9 cellular contexts compared by ENCODE assay signal in genomic region chr18:74497778-74498177, GRCh38. TPM values are rescaled to one million over a fixed set of nuclear protein-coding genes. Genes with fewer than 3 reads are reported as not detected.
DNase-seq lines count a peak whose midpoint lies in the region; ATAC-seq and TF ChIP-seq lines count a peak whose summit lies in the region.
"Had no signal": no experiment of that assay in that cellular context is flagged by ENCODE, and none has a peak within 500 bp of the region (broad histone marks: within the 10 kb centered on the region; RNA-seq: fewer than 3 reads in every experiment).

No MANE protein-coding gene starts in this region.

- H3K9me3 ChIP-seq in SK-N-SH (no peaks in the 10 kb centered on the region), OCI-LY1 (ENCODE audit: low read length) (no peaks in the 10 kb centered on the region)

- ATAC-seq in SK-N-SH treated with all-trans-retinoic acid at 6 μM for 48 hours = no peak
- ATAC-seq in stimulated activated effector memory CD8-positive, alpha-beta T cell treated with anti-CD3 and anti-CD28 coated beads, Interleukin-12 subunit alpha, Interleukin-12 subunit beta, amount 100 ng/mL, for 72 hours = no peak
- ATAC-seq in GM18511 (IDR thresholded peaks at IDR 0.05; ENCODE audit: unreplicated experiment) = no peak

- peaks cover 8% of the 10 kb centered on the region; the same call in 1 of the 2 replicates for H3K27me3 ChIP-seq in SK-N-SH (ENCODE audit: insufficient read depth)
- no peaks in the 10 kb centered on the region for H3K27me3 ChIP-seq in OCI-LY1 (ENCODE audit: insufficient read depth, low read length)

- H3K9me3 Mint-ChIP-seq in stimulated activated effector memory CD8-positive, alpha-beta T cell treated with anti-CD3 and anti-CD28 coated beads, Interleukin-12 subunit alpha, Interleukin-12 subunit beta, amount 100 ng/mL, for 72 hours = no peaks in the 10 kb centered on the region

- H3K4me1 ChIP-seq in SK-N-SH (ENCODE audit: control insufficient read depth in 1 of 2, insufficient read depth in 2 of 2, low read depth in 1 of 2, low read length in 1 of 2) = peaks cover 0 to 4% of the 10 kb centered on the region in 2 experiments; a peak in 1 of 4 replicates
- peaks cover 50% of the 10 kb centered on the region for H3K4me1 ChIP-seq in OCI-LY1 (ENCODE audit: insufficient read depth, low read length, severe bottlenecking)
- H3K4me1 ChIP-seq: parathyroid adenoma had no signal

- H2AFZ ChIP-seq in SK-N-SH (ENCODE audit: low read depth) (no peak overlapping the region), OCI-LY1 (ENCODE audit: low read length) (no peak overlapping the region)

- POLR2A ChIA-PET in SK-N-SH (lab: Yijun Ruan, JAX) = no interaction called here

- no peak overlapping the region for H3K9ac ChIP-seq in SK-N-SH
- H3K9ac ChIP-seq in OCI-LY1 (ENCODE audit: low read length) = no peak overlapping the region

- peak overlapping the region; percentile 93 for H3K27ac Mint-ChIP-seq in stimulated activated effector memory CD8-positive, alpha-beta T cell treated with anti-CD3 and anti-CD28 coated beads, Interleukin-12 subunit alpha, Interleukin-12 subunit beta, amount 100 ng/mL, for 72 hours

- H3K79me2 ChIP-seq in SK-N-SH (ENCODE audit: insufficient read depth) (peaks cover 30% of the 10 kb centered on the region), OCI-LY1 (ENCODE audit: insufficient read depth, low read length) (peaks cover 6% of the 10 kb centered on the region; the same call in 1 of the 2 replicates)

- H3K27ac ChIP-seq in SK-N-SH (ENCODE audit: low read depth in 2 of 2, low read length in 1 of 2) = no peak overlapping the region
- peak overlapping the region; percentile 95 for H3K27ac ChIP-seq in OCI-LY1 (ENCODE audit: low read depth, low read length, poor library complexity, severe bottlenecking)
- peak overlapping the region; percentile 88 for H3K27ac ChIP-seq in epithelial cell of prostate

- H3K9me2 ChIP-seq in SK-N-SH (no peaks in the 10 kb centered on the region), OCI-LY1 (ENCODE audit: low read depth, low read length) (no peaks in the 10 kb centered on the region)

- H3K4me3 ChIP-seq in SK-N-SH (ENCODE audit: low read depth in 2 of 2, low read length in 1 of 2) = no peak overlapping the region
- peak overlapping the region; percentile 87 for H3K4me3 ChIP-seq in OCI-LY1 (ENCODE audit: low read depth, low read length, poor library complexity, severe bottlenecking)

- 91% methylated on average over 3 of the region's 3 CpGs for WGBS in SK-N-SH (ENCODE audit: low lambda C conversion rate)

- peaks cover 38% of the 10 kb centered on the region for H3K4me1 Mint-ChIP-seq in stimulated activated effector memory CD8-positive, alpha-beta T cell treated with anti-CD3 and anti-CD28 coated beads, Interleukin-12 subunit alpha, Interleukin-12 subunit beta, amount 100 ng/mL, for 72 hours

- H3K36me3 ChIP-seq in SK-N-SH (replicated peaks in 1 of 2; ENCODE audit: control insufficient read depth in 1 of 2, insufficient read depth in 2 of 2, low read length in 1 of 2) (peaks cover 20 to 23% of the 10 kb centered on the region in 2 experiments), OCI-LY1 (ENCODE audit: insufficient read depth, low read length) (peaks cover 19% of the 10 kb centered on the region; the same call in 1 of the 2 replicates)

- H4K20me1 ChIP-seq in SK-N-SH (ENCODE audit: insufficient read depth) = no peaks in the 10 kb centered on the region
- no peaks in the 10 kb centered on the region for H4K20me1 ChIP-seq in OCI-LY1 (ENCODE audit: insufficient read depth, low read length)

- CTCF ChIA-PET in SK-N-SH (lab: Yijun Ruan, JAX) = interaction anchor here (1.6 to 1.7 kb wide), 2 partner anchors 54 to 144 kb away, joined by 4 to 6 read pairs; no protein-coding TSS in a partner anchor

- no peak for TF ChIP-seq EP300 in SK-N-SH (IDR thresholded peaks at IDR 0.05; ENCODE audit: borderline replicate concordance in 1 of 2, low read depth in 1 of 2, low read length in 1 of 2)

- DNase-seq in SK-N-SH (no peak), epithelial cell of prostate (ENCODE audit: low read depth, low spot score) (no peak), DMS79 (lab: John Stamatoyannopoulos, UW) (no peak), NCI-H1694 treated with DMSO at 0.1 percent for 48 hours (lab: John Stamatoyannopoulos, UW) (no peak)
- no peak for DNase-seq in stimulated activated effector memory CD8-positive, alpha-beta T cell treated with anti-CD3 and anti-CD28 coated beads, Interleukin-12 subunit alpha, Interleukin-12 subunit beta, amount 100 ng/mL, for 72 hours (ENCODE audit: low spot score in 2 of 2)

- H3F3A ChIP-seq in SK-N-SH (replicated peaks; ENCODE audit: insufficient read depth) (no peaks in the 10 kb centered on the region), OCI-LY1 (ENCODE audit: insufficient read depth, low read length) (0 out of 2 replicates have a peak, but pooled peaks cover 10% of the 10 kb centered on the region)

- no peak for TF ChIP-seq CTCF in SK-N-SH (IDR thresholded peaks at IDR 0.05)
- TF ChIP-seq CTCF in OCI-LY1 (IDR thresholded peaks at IDR 0.05; ENCODE audit: low read length) = no peak

- no peak for TF ChIP-seq RAD21 in SK-N-SH (IDR thresholded peaks at IDR 0.05; ENCODE audit: low read length)

- H3K4me2 ChIP-seq in SK-N-SH (peak overlapping the region; percentile 84; the same call in 1 of the 2 replicates), OCI-LY1 (ENCODE audit: low read length) (peak overlapping the region; percentile 87)

- H3K36me3 Mint-ChIP-seq in stimulated activated effector memory CD8-positive, alpha-beta T cell treated with anti-CD3 and anti-CD28 coated beads, Interleukin-12 subunit alpha, Interleukin-12 subunit beta, amount 100 ng/mL, for 72 hours = peaks cover 47% of the 10 kb centered on the region

- H3K4me3 Mint-ChIP-seq in stimulated activated effector memory CD8-positive, alpha-beta T cell treated with anti-CD3 and anti-CD28 coated beads, Interleukin-12 subunit alpha, Interleukin-12 subunit beta, amount 100 ng/mL, for 72 hours = peak overlapping the region; percentile 89

TF ChIP-seq in SK-N-SH, 30 proteins besides CTCF, POLR2A, EP300 and RAD21:
- no peak for TF ChIP-seq ELF1 (IDR thresholded peaks at IDR 0.05)
TF ChIP-seq in SK-N-SH: peak in this region for 0.

TF ChIP-seq in SK-N-SH treated with all-trans-retinoic acid at 6 μM for 48 hours, 23 proteins besides CTCF, POLR2A, EP300 and RAD21:
- TF ChIP-seq ESRRG (CRISPR knock-in tag; IDR thresholded peaks at IDR 0.05) (no peak), ZNF8 (CRISPR knock-in tag; IDR thresholded peaks at IDR 0.05) (no peak), SNAI2 (CRISPR knock-in tag; IDR thresholded peaks at IDR 0.05) (no peak), OSR1 (CRISPR knock-in tag; IDR thresholded peaks at IDR 0.05) (no peak), ZC3H10 (CRISPR knock-in tag; IDR thresholded peaks at IDR 0.05) (no peak), TCF4 (CRISPR knock-in tag; IDR thresholded peaks at IDR 0.05; ENCODE audit: borderline replicate concordance) (no peak), GLIS3 (CRISPR knock-in tag; IDR thresholded peaks at IDR 0.05) (no peak), ZNF565 (CRISPR knock-in tag; conservative IDR thresholded peaks at IDR 0.05; ENCODE audit: low read depth) (no peak), ISL1 (CRISPR knock-in tag; IDR thresholded peaks at IDR 0.05) (no peak), ARNTL (CRISPR knock-in tag; IDR thresholded peaks at IDR 0.05; ENCODE audit: borderline replicate concordance, low read depth) (no peak), ZFP3 (CRISPR knock-in tag; IDR thresholded peaks at IDR 0.05) (no peak), TOX (CRISPR knock-in tag; IDR thresholded peaks at IDR 0.05; ENCODE audit: borderline replicate concordance) (no peak), PPARA (CRISPR knock-in tag; IDR thresholded peaks at IDR 0.05; ENCODE audit: borderline replicate concordance) (no peak)
- TF ChIP-seq, protein P1, sequence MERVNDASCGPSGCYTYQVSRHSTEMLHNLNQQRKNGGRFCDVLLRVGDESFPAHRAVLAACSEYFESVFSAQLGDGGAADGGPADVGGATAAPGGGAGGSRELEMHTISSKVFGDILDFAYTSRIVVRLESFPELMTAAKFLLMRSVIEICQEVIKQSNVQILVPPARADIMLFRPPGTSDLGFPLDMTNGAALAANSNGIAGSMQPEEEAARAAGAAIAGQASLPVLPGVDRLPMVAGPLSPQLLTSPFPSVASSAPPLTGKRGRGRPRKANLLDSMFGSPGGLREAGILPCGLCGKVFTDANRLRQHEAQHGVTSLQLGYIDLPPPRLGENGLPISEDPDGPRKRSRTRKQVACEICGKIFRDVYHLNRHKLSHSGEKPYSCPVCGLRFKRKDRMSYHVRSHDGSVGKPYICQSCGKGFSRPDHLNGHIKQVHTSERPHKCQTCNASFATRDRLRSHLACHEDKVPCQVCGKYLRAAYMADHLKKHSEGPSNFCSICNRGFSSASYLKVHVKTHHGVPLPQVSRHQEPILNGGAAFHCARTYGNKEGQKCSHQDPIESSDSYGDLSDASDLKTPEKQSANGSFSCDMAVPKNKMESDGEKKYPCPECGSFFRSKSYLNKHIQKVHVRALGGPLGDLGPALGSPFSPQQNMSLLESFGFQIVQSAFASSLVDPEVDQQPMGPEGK (CRISPR knock-in tag; IDR thresholded peaks at IDR 0.05; ENCODE audit: borderline replicate concordance) = no peak
- TF ChIP-seq, protein P2, sequence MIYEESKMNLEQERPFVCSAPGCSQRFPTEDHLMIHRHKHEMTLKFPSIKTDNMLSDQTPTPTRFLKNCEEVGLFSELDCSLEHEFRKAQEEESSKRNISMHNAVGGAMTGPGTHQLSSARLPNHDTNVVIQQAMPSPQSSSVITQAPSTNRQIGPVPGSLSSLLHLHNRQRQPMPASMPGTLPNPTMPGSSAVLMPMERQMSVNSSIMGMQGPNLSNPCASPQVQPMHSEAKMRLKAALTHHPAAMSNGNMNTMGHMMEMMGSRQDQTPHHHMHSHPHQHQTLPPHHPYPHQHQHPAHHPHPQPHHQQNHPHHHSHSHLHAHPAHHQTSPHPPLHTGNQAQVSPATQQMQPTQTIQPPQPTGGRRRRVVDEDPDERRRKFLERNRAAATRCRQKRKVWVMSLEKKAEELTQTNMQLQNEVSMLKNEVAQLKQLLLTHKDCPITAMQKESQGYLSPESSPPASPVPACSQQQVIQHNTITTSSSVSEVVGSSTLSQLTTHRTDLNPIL (CRISPR knock-in tag; IDR thresholded peaks at IDR 0.05; ENCODE audit: low read depth) = no peak

RNA-seq across cellular contexts. Expression of gene CNDP2, which starts 1.6 kb away (rescaled TPM):
- polyA plus RNA-seq in SK-N-SH (2012; rRNA removed) = 78.5 and 84.9 TPM in 2 replicates
- 67.8 and 70.5 TPM in 2 replicates for polyA plus RNA-seq in SK-N-SH (2012; cell fraction: cytosol; rRNA removed)
- 99.2 and 102 TPM in 2 replicates for polyA plus RNA-seq in SK-N-SH (2012; cell fraction: nucleus; rRNA removed)

RNA-seq across cellular contexts. Expression of gene CNDP1, which starts 36.5 kb away (rescaled TPM):
- polyA plus RNA-seq in SK-N-SH (2012; rRNA removed) = not detected in 2 replicates
- polyA plus RNA-seq in SK-N-SH (2012; cell fraction: cytosol; rRNA removed) = not detected in 2 replicates
- polyA plus RNA-seq in SK-N-SH (2012; cell fraction: nucleus; rRNA removed) = not detected in 2 replicates

RNA-seq across cellular contexts. Expression of gene DIPK1C, which starts 40.7 kb away (rescaled TPM):
- polyA plus RNA-seq in SK-N-SH (2012; rRNA removed) = not detected in 2 replicates
- polyA plus RNA-seq in SK-N-SH (2012; cell fraction: cytosol; rRNA removed) = not detected in 2 replicates
- polyA plus RNA-seq in SK-N-SH (2012; cell fraction: nucleus; rRNA removed) = not detected in 2 replicates

Comparison
In these comparisons a context has a peak if more than half of its experiments do, and no peak if none do; other contexts are left out.
1. H3K27ac ChIP-seq: peak in OCI-LY1 (single experiment) and epithelial cell of prostate (single experiment); none in SK-N-SH (0 of 2).